ENCODE assay signal across 31 cellular contexts in genomic region chr4:52977252-52977651, GRCh38.
"Had no signal": no experiment of that assay in that cellular context is flagged by ENCODE, and none has a peak within 500 bp of the region (broad histone marks: within the 10 kb centered on the region; RNA-seq: fewer than 3 reads in every experiment).

No MANE protein-coding gene starts in this region.

- H3K36me3 ChIP-seq: ascending aorta, breast epithelium, cardiac muscle cell, colonic mucosa, esophagus squamous epithelium, gastroesophageal sphincter had no signal

- H3K4me3 Mint-ChIP-seq: activated CD4-positive, alpha-beta memory T cell treated with anti-CD3 and anti-CD28 coated beads for 36 hours; activated CD4-positive, alpha-beta T cell treated with anti-CD3 and anti-CD28 coated beads for 36 hours; activated CD4-positive, alpha-beta T cell treated with anti-CD3 and anti-CD28 coated beads, Interleukin-2, amount 10 ng/mL, durations not matched to agents 24 days and 14 days; activated CD8-positive, alpha-beta memory T cell treated with anti-CD3 and anti-CD28 coated beads, Interleukin-2, amount 10 ng/mL, durations not matched to agents 7 days and 5 days; activated CD8-positive, alpha-beta T cell treated with anti-CD3 and anti-CD28 coated beads, Interleukin-2, amount 10 ng/mL, durations not matched to agents 7 days and 5 days; activated naive CD4-positive, alpha-beta T cell treated with anti-CD3 and anti-CD28 coated beads, Interleukin-2, amount 10 ng/mL, durations not matched to agents 7 days and 5 days; activated naive CD8-positive, alpha-beta T cell treated with anti-CD3 and anti-CD28 coated beads, Interleukin-2, amount 10 ng/mL, durations not matched to agents 7 days and 5 days; activated T-cell treated with anti-CD3 and anti-CD28 coated beads, Interleukin-2, amount 50 U/mL, for 4 hours; activated T-helper 1 cell treated with anti-CD3 and anti-CD28 coated beads, Interleukin-12 subunit alpha, Interleukin-12 subunit beta, Interleukin-2, Interleukin-4 antibody, amounts not matched to agents 30 ng/mL and 10 ng/mL and 1 ng/mL, durations not matched to agents 14 hours and 24 hours and 36 hours; brain had no signal

- FAIRE-seq: endometrium, endothelial cell of umbilical vein had no signal

- H3K9me3 Mint-ChIP-seq: activated naive CD4-positive, alpha-beta T cell treated with anti-CD3 and anti-CD28 coated beads, Interleukin-2, amount 10 ng/mL, durations not matched to agents 7 days and 5 days; activated naive CD8-positive, alpha-beta T cell treated with anti-CD3 and anti-CD28 coated beads, Interleukin-2, amount 10 ng/mL, durations not matched to agents 7 days and 5 days; activated T-cell treated with anti-CD3 and anti-CD28 coated beads, Interleukin-2, amount 50 U/mL, for 4 hours; activated T-helper 1 cell treated with anti-CD3 and anti-CD28 coated beads, Interleukin-12 subunit alpha, Interleukin-12 subunit beta, Interleukin-2, Interleukin-4 antibody, amounts not matched to agents 30 ng/mL and 10 ng/mL and 1 ng/mL, durations not matched to agents 14 hours and 24 hours and 36 hours had no signal

- H3K4me1 Mint-ChIP-seq: activated CD4-positive, alpha-beta T cell treated with anti-CD3 and anti-CD28 coated beads, Interleukin-2, amount 10 ng/mL, durations not matched to agents 24 days and 14 days; activated CD8-positive, alpha-beta memory T cell treated with anti-CD3 and anti-CD28 coated beads, Interleukin-2, amount 10 ng/mL, durations not matched to agents 7 days and 5 days; activated naive CD4-positive, alpha-beta T cell treated with anti-CD3 and anti-CD28 coated beads, Interleukin-2, amount 10 ng/mL, durations not matched to agents 7 days and 5 days; activated naive CD8-positive, alpha-beta T cell treated with anti-CD3 and anti-CD28 coated beads, Interleukin-2, amount 10 ng/mL, durations not matched to agents 7 days and 5 days had no signal

- DNase-seq: activated CD4-positive, alpha-beta T cell treated with anti-CD3 and anti-CD28 coated beads, Interleukin-2, amount 10 ng/mL, durations not matched to agents 24 days and 14 days; activated CD4-positive, CD25-positive, alpha-beta regulatory T cell; activated CD4-positive, CD25-positive, alpha-beta regulatory T cell treated with anti-CD3 and anti-CD28 coated beads, Interleukin-2, amount 50 U/mL, for 72 hours; activated CD8-positive, alpha-beta memory T cell treated with anti-CD3 and anti-CD28 coated beads, Interleukin-2, amount 10 ng/mL, durations not matched to agents 7 days and 5 days; activated CD8-positive, alpha-beta memory T cell treated with anti-CD3 and anti-CD28 coated beads, Interleukin-2, amount 50 U/mL, for 4 hours; activated CD8-positive, alpha-beta T cell treated with anti-CD3 and anti-CD28 coated beads, Interleukin-2, amount 10 ng/mL, durations not matched to agents 7 days and 5 days; activated gamma-delta T cell; activated naive CD4-positive, alpha-beta T cell; activated naive CD4-positive, alpha-beta T cell treated with anti-CD3 and anti-CD28 coated beads, Interleukin-2, amount 10 ng/mL, durations not matched to agents 7 days and 5 days; activated naive CD8-positive, alpha-beta T cell treated with anti-CD3 and anti-CD28 coated beads, Interleukin-2, amount 10 ng/mL, durations not matched to agents 7 days and 5 days; activated T-cell treated with anti-CD3 and anti-CD28 coated beads for 4 hours; activated T-cell treated with anti-CD3 and anti-CD28 coated beads, Interleukin-2, amount 50 U/mL, for 4 hours; central memory CD4-positive, alpha-beta T cell; cerebellar nuclear complex; colonic mucosa; effector CD8-positive, alpha-beta T cell; esophagus squamous epithelium; foreskin melanocyte; T-helper 2 cell had no signal

- H3K36me3 Mint-ChIP-seq: activated naive CD4-positive, alpha-beta T cell treated with anti-CD3 and anti-CD28 coated beads, Interleukin-2, amount 10 ng/mL, durations not matched to agents 7 days and 5 days had no signal

- H3K9me3 ChIP-seq: ascending aorta, breast epithelium, colonic mucosa, esophagus squamous epithelium, gastroesophageal sphincter had no signal

- H3K27ac Mint-ChIP-seq: activated CD4-positive, alpha-beta memory T cell treated with anti-CD3 and anti-CD28 coated beads for 36 hours; activated CD4-positive, alpha-beta T cell treated with anti-CD3 and anti-CD28 coated beads for 36 hours; activated CD4-positive, alpha-beta T cell treated with anti-CD3 and anti-CD28 coated beads, Interleukin-2, amount 10 ng/mL, durations not matched to agents 24 days and 14 days; activated CD8-positive, alpha-beta memory T cell treated with anti-CD3 and anti-CD28 coated beads, Interleukin-2, amount 10 ng/mL, durations not matched to agents 7 days and 5 days; activated CD8-positive, alpha-beta T cell treated with anti-CD3 and anti-CD28 coated beads, Interleukin-2, amount 10 ng/mL, durations not matched to agents 7 days and 5 days; activated naive CD4-positive, alpha-beta T cell treated with anti-CD3 and anti-CD28 coated beads, Interleukin-2, amount 10 ng/mL, durations not matched to agents 7 days and 5 days; activated naive CD4-positive, alpha-beta T cell treated with anti-CD3 and anti-CD28 coated beads, Interleukin-2, amount 50 U/mL, for 72 hours; activated naive CD8-positive, alpha-beta T cell treated with anti-CD3 and anti-CD28 coated beads, Interleukin-2, amount 10 ng/mL, durations not matched to agents 7 days and 5 days; activated T-helper 1 cell treated with anti-CD3 and anti-CD28 coated beads, Interleukin-12 subunit alpha, Interleukin-12 subunit beta, Interleukin-2, Interleukin-4 antibody, amounts not matched to agents 30 ng/mL and 10 ng/mL and 1 ng/mL, durations not matched to agents 14 hours and 24 hours and 36 hours had no signal

- H3K27me3 ChIP-seq: ascending aorta, breast epithelium, cardiac muscle cell, colonic mucosa, esophagus squamous epithelium, gastroesophageal sphincter had no signal

- H3K27me3 Mint-ChIP-seq: activated CD4-positive, alpha-beta memory T cell treated with anti-CD3 and anti-CD28 coated beads for 36 hours; activated CD4-positive, alpha-beta T cell treated with anti-CD3 and anti-CD28 coated beads for 36 hours; activated CD4-positive, alpha-beta T cell treated with anti-CD3 and anti-CD28 coated beads, Interleukin-2, amount 10 ng/mL, durations not matched to agents 24 days and 14 days; activated CD8-positive, alpha-beta memory T cell treated with anti-CD3 and anti-CD28 coated beads, Interleukin-2, amount 10 ng/mL, durations not matched to agents 7 days and 5 days; activated naive CD4-positive, alpha-beta T cell treated with anti-CD3 and anti-CD28 coated beads, Interleukin-2, amount 10 ng/mL, durations not matched to agents 7 days and 5 days; activated naive CD8-positive, alpha-beta T cell treated with anti-CD3 and anti-CD28 coated beads, Interleukin-2, amount 10 ng/mL, durations not matched to agents 7 days and 5 days had no signal

- ATAC-seq: activated CD8-positive, alpha-beta memory T cell treated with anti-CD3 and anti-CD28 coated beads, Interleukin-2, amount 10 ng/mL, durations not matched to agents 7 days and 5 days; activated CD8-positive, alpha-beta T cell treated with anti-CD3 and anti-CD28 coated beads, Interleukin-2, amount 10 ng/mL, durations not matched to agents 7 days and 5 days; gastroesophageal sphincter had no signal

- H3K27ac ChIP-seq: ascending aorta, breast epithelium, cardiac muscle cell, colonic mucosa, epithelial cell of prostate, esophagus squamous epithelium, gastroesophageal sphincter had no signal

- H3K4me1 ChIP-seq: ascending aorta, breast epithelium, colonic mucosa, esophagus squamous epithelium, gastroesophageal sphincter had no signal

- H3K4me3 ChIP-seq: ascending aorta, breast epithelium, cardiac muscle cell, colonic mucosa, esophagus squamous epithelium, gastroesophageal sphincter had no signal
